In genomic region chr1:29672416-29672815, GRCh38 we compare ENCODE assay signal across 23 cellular contexts.
"Had no signal": no experiment of that assay in that cellular context is flagged by ENCODE, and none has a peak within 500 bp of the region (broad histone marks: within the 10 kb centered on the region; RNA-seq: fewer than 3 reads in every experiment).

No MANE protein-coding gene starts in this region.

- H3K27ac Mint-ChIP-seq: activated CD4-positive, alpha-beta memory T cell treated with anti-CD3 and anti-CD28 coated beads, Interleukin-2, amount 10 ng/mL, durations not matched to agents 7 days and 5 days; activated CD4-positive, alpha-beta T cell treated with anti-CD3 and anti-CD28 coated beads, Interleukin-2, amount 10 ng/mL, durations not matched to agents 24 days and 14 days; activated naive CD8-positive, alpha-beta T cell treated with anti-CD3 and anti-CD28 coated beads for 36 hours; activated T-helper 2 cell treated with anti-CD3 and anti-CD28 coated beads, Interferon-gamma antibody, Interleukin-2, Interleukin-4, amounts not matched to agents 10 μg/mL and 5 μg/mL and 100 μg/mL, durations not matched to agents 14 hours and 24 hours and 36 hours; effector memory CD8-positive, alpha-beta T cell; memory B cell; natural killer cell treated with Interleukin-12 subunit alpha and Interleukin-12 subunit beta and Interleukin-15 and Interleukin-18, amount 100 ng/mL, for 72 hours had no signal

- H3K4me3 Mint-ChIP-seq: activated CD4-positive, alpha-beta memory T cell treated with anti-CD3 and anti-CD28 coated beads, Interleukin-2, amount 10 ng/mL, durations not matched to agents 7 days and 5 days; activated CD4-positive, alpha-beta T cell treated with anti-CD3 and anti-CD28 coated beads, Interleukin-2, amount 10 ng/mL, durations not matched to agents 24 days and 14 days; activated naive CD8-positive, alpha-beta T cell treated with anti-CD3 and anti-CD28 coated beads for 36 hours; activated T-cell treated with anti-CD3 and anti-CD28 coated beads, Interleukin-2, amount 50 U/mL, for 4 hours; effector memory CD8-positive, alpha-beta T cell; memory B cell; natural killer cell treated with Interleukin-12 subunit alpha and Interleukin-12 subunit beta and Interleukin-15 and Interleukin-18, amount 100 ng/mL, for 72 hours had no signal

- H3K4me1 ChIP-seq: colonic mucosa, testis, vagina had no signal

- H3K4me3 ChIP-seq: colonic mucosa, dorsolateral prefrontal cortex, testis, vagina had no signal

- H3K9me3 ChIP-seq: colonic mucosa, testis, vagina had no signal

- DNase-seq: activated CD4-positive, alpha-beta T cell treated with anti-CD3 and anti-CD28 coated beads, Interleukin-2, amount 10 ng/mL, durations not matched to agents 24 days and 14 days; activated naive CD4-positive, alpha-beta T cell treated with Interleukin-2 at 50 U/mL for 16 hours; activated naive CD8-positive, alpha-beta T cell treated with anti-CD3 and anti-CD28 coated beads for 36 hours; activated T-cell treated with anti-CD3 and anti-CD28 coated beads, Interleukin-2, amount 50 U/mL, for 4 hours; effector memory CD8-positive, alpha-beta T cell; foreskin melanocyte; hippocampal formation; stimulated activated CD4-positive, alpha-beta T cell treated with anti-CD3 and anti-CD28 coated beads, Interleukin-2, amount 100 ng/mL, for 48 hours; stimulated activated naive CD4-positive, alpha-beta T cell; T-helper 2 cell; testis; trophoblast cell had no signal

- H3K27ac ChIP-seq: colonic mucosa, dorsolateral prefrontal cortex, testis, vagina had no signal

- H3K9me3 Mint-ChIP-seq: activated CD4-positive, alpha-beta memory T cell treated with anti-CD3 and anti-CD28 coated beads, Interleukin-2, amount 10 ng/mL, durations not matched to agents 7 days and 5 days; activated CD4-positive, alpha-beta T cell treated with anti-CD3 and anti-CD28 coated beads, Interleukin-2, amount 10 ng/mL, durations not matched to agents 24 days and 14 days; activated naive CD8-positive, alpha-beta T cell treated with anti-CD3 and anti-CD28 coated beads for 36 hours; activated T-cell treated with anti-CD3 and anti-CD28 coated beads, Interleukin-2, amount 50 U/mL, for 4 hours; activated T-helper 2 cell treated with anti-CD3 and anti-CD28 coated beads, Interferon-gamma antibody, Interleukin-2, Interleukin-4, amounts not matched to agents 10 μg/mL and 5 μg/mL and 100 μg/mL, durations not matched to agents 14 hours and 24 hours and 36 hours; effector memory CD8-positive, alpha-beta T cell; natural killer cell treated with Interleukin-12 subunit alpha and Interleukin-12 subunit beta and Interleukin-15 and Interleukin-18, amount 100 ng/mL, for 72 hours had no signal

- H3K36me3 ChIP-seq: colonic mucosa, vagina had no signal

- H3K27me3 ChIP-seq: colonic mucosa, testis, vagina had no signal

- ATAC-seq: activated CD4-positive, CD25-positive, alpha-beta regulatory T cell treated with anti-CD3 and anti-CD28 coated beads, Interleukin-2, amount 50 U/mL, for 24 hours; activated T-cell treated with anti-CD3 and anti-CD28 coated beads, Interleukin-2, amount 50 U/mL, for 4 hours; effector memory CD8-positive, alpha-beta T cell; esophagus mucosa; natural killer cell treated with Interleukin-12 subunit alpha and Interleukin-12 subunit beta and Interleukin-15 and Interleukin-18, amount 100 ng/mL, for 72 hours had no signal

- H3K4me1 Mint-ChIP-seq: activated CD4-positive, alpha-beta memory T cell treated with anti-CD3 and anti-CD28 coated beads, Interleukin-2, amount 10 ng/mL, durations not matched to agents 7 days and 5 days; activated CD4-positive, alpha-beta T cell treated with anti-CD3 and anti-CD28 coated beads, Interleukin-2, amount 10 ng/mL, durations not matched to agents 24 days and 14 days; activated naive CD8-positive, alpha-beta T cell treated with anti-CD3 and anti-CD28 coated beads for 36 hours; memory B cell had no signal

- FAIRE-seq: astrocyte, endothelial cell of umbilical vein had no signal

- H3K36me3 Mint-ChIP-seq: activated naive CD8-positive, alpha-beta T cell treated with anti-CD3 and anti-CD28 coated beads for 36 hours; memory B cell; natural killer cell treated with Interleukin-12 subunit alpha and Interleukin-12 subunit beta and Interleukin-15 and Interleukin-18, amount 100 ng/mL, for 72 hours had no signal
